In genomic region chr6:111086685-111087084, GRCh38 we compare ENCODE assay signal across 8 cellular contexts. TPM values are rescaled to one million over a fixed set of nuclear protein-coding genes. Genes with fewer than 3 reads are reported as not detected.
DNase-seq lines count a peak whose midpoint lies in the region; ATAC-seq and TF ChIP-seq lines count a peak whose summit lies in the region.

No MANE protein-coding gene starts in this region.

- H3K4me1 ChIP-seq in muscle layer of duodenum (ENCODE audit: control insufficient read depth in 1 of 2, insufficient read depth in 2 of 2, low read length in 2 of 2) = peaks cover 0 to 17% of the 10 kb centered on the region in 2 donors
- H3K4me1 ChIP-seq in foreskin keratinocyte = no peaks in the 10 kb centered on the region

- ATAC-seq in stimulated activated naive CD8-positive, alpha-beta T cell treated with anti-CD3 and anti-CD28 coated beads, Interleukin-15, Interleukin-2, amounts not matched to agents 100 U/mL and 50 U/mL, for 24 hours = no peak
- ATAC-seq in foreskin keratinocyte = no peak

- no peaks in the 10 kb centered on the region for H3K36me3 ChIP-seq in muscle layer of duodenum (ENCODE audit: control insufficient read depth in 1 of 2, insufficient read depth in 2 of 2, low read length in 2 of 2)

- no peaks in the 10 kb centered on the region for H3K9me3 ChIP-seq in muscle layer of duodenum (ENCODE audit: control insufficient read depth in 1 of 2, low read length in 2 of 2)

- no peak for DNase-seq in stimulated activated naive CD8-positive, alpha-beta T cell treated with anti-CD3 and anti-CD28 coated beads, Interleukin-15, Interleukin-2, amounts not matched to agents 100 U/mL and 50 U/mL, for 24 hours
- DNase-seq in MCF 10A (ENCODE audit: unreplicated experiment) (no peak), C1 segment of cervical spinal cord (lab: John Stamatoyannopoulos, UW) (no peak), KG1 (lab: John Stamatoyannopoulos, UW) (no peak), cerebellar nuclear complex (lab: John Stamatoyannopoulos, UW) (no peak), foreskin keratinocyte (no peak)

- H3K27me3 ChIP-seq in muscle layer of duodenum (ENCODE audit: low read depth, low read length) = peaks cover 11% of the 10 kb centered on the region
- H3K27me3 ChIP-seq in foreskin keratinocyte = peaks cover 63% of the 10 kb centered on the region

- H3K27ac Mint-ChIP-seq in stimulated activated naive CD8-positive, alpha-beta T cell treated with anti-CD3 and anti-CD28 coated beads, Interleukin-15, Interleukin-2, amounts not matched to agents 100 ng/mL and 50 ng/mL, for 24 hours = peak overlapping the region; percentile 29
- H3K27ac Mint-ChIP-seq in MCF 10A (ENCODE audit: low read depth, unreplicated experiment) = no peak overlapping the region

- intact Hi-C loops in MCF 10A (cut with micrococcal nuclease) = no loop called here

- H3K4me1 Mint-ChIP-seq in stimulated activated naive CD8-positive, alpha-beta T cell treated with anti-CD3 and anti-CD28 coated beads, Interleukin-15, Interleukin-2, amounts not matched to agents 100 ng/mL and 50 ng/mL, for 24 hours (ENCODE audit: low read depth) = peaks cover 32% of the 10 kb centered on the region
- H3K4me1 Mint-ChIP-seq in MCF 10A (ENCODE audit: insufficient read depth, unreplicated experiment) = peaks cover 6% of the 10 kb centered on the region

- H3K9me3 Mint-ChIP-seq in stimulated activated naive CD8-positive, alpha-beta T cell treated with anti-CD3 and anti-CD28 coated beads, Interleukin-15, Interleukin-2, amounts not matched to agents 100 ng/mL and 50 ng/mL, for 24 hours = no peaks in the 10 kb centered on the region
- no peaks in the 10 kb centered on the region for H3K9me3 Mint-ChIP-seq in MCF 10A (ENCODE audit: unreplicated experiment)

- POLR2A ChIA-PET in MCF 10A (lab: Yijun Ruan, JAX) = interaction anchor here (0.9 kb wide), 1 partner anchor 12 kb away, joined by 4 read pairs; no protein-coding TSS in a partner anchor

- CTCF ChIA-PET in MCF 10A (lab: Yijun Ruan, JAX) = no interaction called here

- H3K4me3 Mint-ChIP-seq in stimulated activated naive CD8-positive, alpha-beta T cell treated with anti-CD3 and anti-CD28 coated beads, Interleukin-15, Interleukin-2, amounts not matched to agents 100 ng/mL and 50 ng/mL, for 24 hours = peak overlapping the region; percentile 79
- peak overlapping the region; percentile 52 for H3K4me3 Mint-ChIP-seq in MCF 10A (ENCODE audit: unreplicated experiment)

- H3K27me3 Mint-ChIP-seq in stimulated activated naive CD8-positive, alpha-beta T cell treated with anti-CD3 and anti-CD28 coated beads, Interleukin-15, Interleukin-2, amounts not matched to agents 100 ng/mL and 50 ng/mL, for 24 hours = peaks cover 15% of the 10 kb centered on the region
- H3K27me3 Mint-ChIP-seq in MCF 10A (ENCODE audit: insufficient read depth, unreplicated experiment) = peaks cover 67% of the 10 kb centered on the region

- peak overlapping the region; percentile 65 to 91 for H3K4me3 ChIP-seq in muscle layer of duodenum (ENCODE audit: low read depth in 1 of 2, low read length in 2 of 2)

- H3K27ac ChIP-seq in muscle layer of duodenum (ENCODE audit: low read length) (no peak overlapping the region), foreskin keratinocyte (no peak overlapping the region)

- BruUV-seq in MCF 10A (replicated peaks; lab: Mats Ljungman, UMichigan) = no TSS peak

- H3K36me3 Mint-ChIP-seq in stimulated activated naive CD8-positive, alpha-beta T cell treated with anti-CD3 and anti-CD28 coated beads, Interleukin-15, Interleukin-2, amounts not matched to agents 100 ng/mL and 50 ng/mL, for 24 hours (ENCODE audit: low read depth) = no peaks in the 10 kb centered on the region
- no peaks in the 10 kb centered on the region for H3K36me3 Mint-ChIP-seq in MCF 10A (ENCODE audit: insufficient read depth, unreplicated experiment)

- TF ChIP-seq CTCF in MCF 10A (IDR thresholded peaks at IDR 0.05; ENCODE audit: unreplicated experiment) (no peak), foreskin keratinocyte (conservative IDR thresholded peaks at IDR 0.05) (no peak)

RNA-seq across cellular contexts. Expression of gene SLC16A10, which starts 0.6 kb away (rescaled TPM):
- total RNA-seq in MCF 10A (2022) (0.05 TPM in 2 replicates), foreskin keratinocyte (0.07 and 0.14 TPM in 2 replicates)
- 0.09 TPM in 1 of 2 replicates, not detected in the other for polyA plus RNA-seq in foreskin keratinocyte
